32 cellular contexts compared by ENCODE assay signal in the genomic region with DNA sequence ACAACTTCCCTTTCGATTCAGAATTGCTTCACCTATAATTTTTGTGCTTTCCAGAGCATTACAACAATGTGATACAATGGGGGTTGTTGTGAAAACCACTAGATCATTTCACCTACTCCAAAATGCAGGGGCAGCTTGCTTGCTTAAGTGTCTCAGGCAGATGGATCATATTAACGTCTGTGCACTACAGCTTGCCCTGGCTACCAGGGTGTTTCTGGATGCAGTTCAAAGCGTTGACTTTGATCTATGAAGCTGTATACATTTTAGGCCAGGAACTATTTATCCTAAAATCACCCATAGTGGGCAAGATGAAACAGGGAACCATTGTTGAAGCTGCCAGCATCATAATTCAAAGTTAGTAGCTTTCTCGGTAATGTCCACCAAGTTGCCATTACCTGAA.
DNase-seq lines count a peak whose midpoint lies in the region; ATAC-seq and TF ChIP-seq lines count a peak whose summit lies in the region.
"Had no signal": no experiment of that assay in that cellular context is flagged by ENCODE, and none has a peak within 500 bp of the region (broad histone marks: within the 10 kb centered on the region; RNA-seq: fewer than 3 reads in every experiment).

No MANE protein-coding gene starts in this region.

- H3K79me2 ChIP-seq in fibroblast of lung (ENCODE audit: control insufficient read depth, insufficient read depth, low read length): no peaks in the 10 kb centered on the region

- H3K27ac Mint-ChIP-seq in CD8-positive, alpha-beta T cell: no peak overlapping the region
- H3K27ac Mint-ChIP-seq: B cell; CD4-positive, alpha-beta memory T cell; GM23338; naive B cell; stimulated activated naive CD8-positive, alpha-beta T cell treated with anti-CD3 and anti-CD28 coated beads, Interleukin-15, amount 100 ng/mL, for 72 hours had no signal

- no peak overlapping the region for H3K9ac ChIP-seq in fibroblast of lung (ENCODE audit: insufficient read depth, low read length)

- no peaks in the 10 kb centered on the region for H3K4me1 ChIP-seq in fibroblast of lung (ENCODE audit: control insufficient read depth, extremely low read depth, insufficient read depth, low read length)
- H3K4me1 ChIP-seq in CD8-positive, alpha-beta T cell (ENCODE audit: insufficient read depth, low read length): no peaks in the 10 kb centered on the region
- H3K4me1 ChIP-seq: prostate gland, right lobe of liver, spleen, uterus had no signal

- no peak overlapping the region for H2AFZ ChIP-seq in fibroblast of lung (ENCODE audit: low read length)
- H2AFZ ChIP-seq: GM23338 had no signal

- H3K27ac ChIP-seq in fibroblast of lung (ENCODE audit: insufficient read depth, low read length): no peak overlapping the region
- H3K27ac ChIP-seq in CD8-positive, alpha-beta T cell (ENCODE audit: low read depth, low read length): no peak overlapping the region
- H3K27ac ChIP-seq: prostate gland, right lobe of liver, spleen, uterus had no signal

- H3K4me1 Mint-ChIP-seq in CD8-positive, alpha-beta T cell (ENCODE audit: low read depth): no peaks in the 10 kb centered on the region
- H3K4me1 Mint-ChIP-seq: B cell; CD4-positive, alpha-beta memory T cell; naive B cell; stimulated activated naive CD8-positive, alpha-beta T cell treated with anti-CD3 and anti-CD28 coated beads, Interleukin-15, amount 100 ng/mL, for 72 hours had no signal

- H3K4me2 ChIP-seq in fibroblast of lung (ENCODE audit: extremely low read depth, insufficient read depth, low read length): no peak overlapping the region
- H3K4me2 ChIP-seq: GM23338 had no signal

- no peaks in the 10 kb centered on the region for H3K9me3 ChIP-seq in fibroblast of lung (ENCODE audit: control insufficient read depth, insufficient read depth, low read depth, low read length)
- H3K9me3 ChIP-seq in CD8-positive, alpha-beta T cell (ENCODE audit: low read length): no peaks in the 10 kb centered on the region
- H3K9me3 ChIP-seq: prostate gland, right lobe of liver, spleen, uterus had no signal

- H3K27me3 ChIP-seq in fibroblast of lung (ENCODE audit: control insufficient read depth, insufficient read depth, low read length): peaks cover 2% of the 10 kb centered on the region
- H3K27me3 ChIP-seq in CD8-positive, alpha-beta T cell (ENCODE audit: insufficient read depth, low read length): no peaks in the 10 kb centered on the region
- H3K27me3 ChIP-seq: right lobe of liver, spleen, uterus had no signal

- H3K36me3 ChIP-seq in fibroblast of lung (ENCODE audit: control insufficient read depth, insufficient read depth, low read length): no peaks in the 10 kb centered on the region
- H3K36me3 ChIP-seq in CD8-positive, alpha-beta T cell (ENCODE audit: insufficient read depth, low read length): no peaks in the 10 kb centered on the region
- H3K36me3 ChIP-seq: prostate gland, right lobe of liver, spleen, uterus had no signal

- DNase-seq in H4 (ENCODE audit: low spot score) (peak; percentile 23), NOMO-1 treated with DMSO at 0.1 percent for 48 hours (lab: John Stamatoyannopoulos, UW; ENCODE audit: unreplicated experiment) (peak; percentile 56), fibroblast of lung (ENCODE audit: low read depth in 2 of 2) (peak; percentile 23 to 39), ecto neural progenitor cell (ENCODE audit: low spot score) (no peak), cerebellar nuclear complex (lab: John Stamatoyannopoulos, UW) (no peak)
- DNase-seq in CD8-positive, alpha-beta T cell: no peak
- DNase-seq: ACHN; activated CD4-positive, alpha-beta T cell treated with anti-CD3 and anti-CD28 coated beads, Interleukin-2, amount 50 U/mL, for 1 hour; activated CD4-positive, CD25-positive, alpha-beta regulatory T cell; activated T-cell treated with anti-CD3 and anti-CD28 coated beads, Interleukin-2, amount 50 U/mL, for 48 hours; caudate nucleus; CD4-positive, alpha-beta memory T cell; erythroblast; head of caudate nucleus; kidney; midbrain; naive B cell; NCI-H1436; NCI-H446 treated with DMSO at 0.1 percent for 48 hours; nucleus accumbens; right lobe of liver; RPMI8226; spleen; stimulated activated CD4-positive, alpha-beta T cell treated with anti-CD3 and anti-CD28 coated beads, Interleukin-2, amount 100 ng/mL, for 24 hours; stimulated activated naive CD8-positive, alpha-beta T cell treated with anti-CD3 and anti-CD28 coated beads, Interleukin-15, amount 100 ng/mL, for 72 hours; T-helper 1 cell; uterus had no signal

- ATAC-seq in CD8-positive, alpha-beta T cell: no peak
- ATAC-seq: GM23338; K562; right lobe of liver; stimulated activated naive CD8-positive, alpha-beta T cell treated with anti-CD3 and anti-CD28 coated beads, Interleukin-15, amount 100 ng/mL, for 72 hours had no signal

- no peak overlapping the region for H3K4me3 Mint-ChIP-seq in CD8-positive, alpha-beta T cell
- H3K4me3 Mint-ChIP-seq: B cell; CD4-positive, alpha-beta memory T cell; GM23338; naive B cell; stimulated activated naive CD8-positive, alpha-beta T cell treated with anti-CD3 and anti-CD28 coated beads, Interleukin-15, amount 100 ng/mL, for 72 hours had no signal

- POLR2A ChIA-PET in CD8-positive, alpha-beta T cell (lab: Charles Lee): no interaction called here

- H3K27me3 Mint-ChIP-seq in CD8-positive, alpha-beta T cell (ENCODE audit: low read depth): no peaks in the 10 kb centered on the region
- H3K27me3 Mint-ChIP-seq: B cell; CD4-positive, alpha-beta memory T cell; naive B cell had no signal

- peak; percentile 96 for TF ChIP-seq EP300 in Ishikawa (IDR thresholded peaks at IDR 0.05; ENCODE audit: borderline replicate concordance)

- H3K4me3 ChIP-seq in fibroblast of lung (replicated peaks in 1 of 4; ENCODE audit: control extremely low read depth in 1 of 4, insufficient read depth in 1 of 4, low read depth in 3 of 4, low read length in 4 of 4): no peak overlapping the region
- H3K4me3 ChIP-seq in CD8-positive, alpha-beta T cell (ENCODE audit: low read depth, low read length): no peak overlapping the region
- H3K4me3 ChIP-seq: GM23338, K562, prostate gland, right lobe of liver, spleen, uterus had no signal

- CTCF ChIA-PET in CD8-positive, alpha-beta T cell (lab: Charles Lee): no interaction called here

- TF ChIP-seq RAD21 in Ishikawa (IDR thresholded peaks at IDR 0.05; ENCODE audit: low read depth): peak; percentile 14; the same call in 1 of the 2 replicates

- H3K36me3 Mint-ChIP-seq in CD8-positive, alpha-beta T cell: no peaks in the 10 kb centered on the region
- H3K36me3 Mint-ChIP-seq: CD4-positive, alpha-beta memory T cell; naive B cell had no signal

- H4K20me1 ChIP-seq in fibroblast of lung (ENCODE audit: control insufficient read depth, extremely low read depth, insufficient read depth, low read length): no peaks in the 10 kb centered on the region

- H3K9me3 Mint-ChIP-seq in CD8-positive, alpha-beta T cell: no peaks in the 10 kb centered on the region
- H3K9me3 Mint-ChIP-seq: CD4-positive, alpha-beta memory T cell; GM23338; stimulated activated naive CD8-positive, alpha-beta T cell treated with anti-CD3 and anti-CD28 coated beads, Interleukin-15, amount 100 ng/mL, for 72 hours had no signal

- intact Hi-C loops in CD8-positive, alpha-beta T cell (cut with DNase I, micrococcal nuclease): no loop called here

- no peak for TF ChIP-seq CTCF in fibroblast of lung (conservative IDR thresholded peaks at IDR 0.05 in 1 of 2, IDR thresholded peaks at IDR 0.05 in 1 of 2; ENCODE audit: low read depth in 1 of 2, low read length in 2 of 2)
- TF ChIP-seq CTCF in CD8-positive, alpha-beta T cell (IDR thresholded peaks at IDR 0.05): no peak

TF ChIP-seq in Ishikawa, 13 proteins besides CTCF, POLR2A, EP300 and RAD21 (continues in another document):
- TF ChIP-seq YY1 (IDR thresholded peaks at IDR 0.05; ENCODE audit: low read depth): 0 out of 2 replicates have a peak, but pooled peaks have one; percentile 30
- TF ChIP-seq, protein P1, sequence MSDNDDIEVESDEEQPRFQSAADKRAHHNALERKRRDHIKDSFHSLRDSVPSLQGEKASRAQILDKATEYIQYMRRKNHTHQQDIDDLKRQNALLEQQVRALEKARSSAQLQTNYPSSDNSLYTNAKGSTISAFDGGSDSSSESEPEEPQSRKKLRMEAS (IDR thresholded peaks at IDR 0.05): no peak
- TF ChIP-seq, protein P2, sequence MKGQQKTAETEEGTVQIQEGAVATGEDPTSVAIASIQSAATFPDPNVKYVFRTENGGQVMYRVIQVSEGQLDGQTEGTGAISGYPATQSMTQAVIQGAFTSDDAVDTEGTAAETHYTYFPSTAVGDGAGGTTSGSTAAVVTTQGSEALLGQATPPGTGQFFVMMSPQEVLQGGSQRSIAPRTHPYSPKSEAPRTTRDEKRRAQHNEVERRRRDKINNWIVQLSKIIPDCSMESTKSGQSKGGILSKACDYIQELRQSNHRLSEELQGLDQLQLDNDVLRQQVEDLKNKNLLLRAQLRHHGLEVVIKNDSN (IDR thresholded peaks at IDR 0.05): no peak
- TF ChIP-seq TCF12 (IDR thresholded peaks at IDR 0.05; ENCODE audit: low read depth): peak; percentile 95
- TF ChIP-seq ZBTB7A (IDR thresholded peaks at IDR 0.05; ENCODE audit: low read depth): no peak
- TF ChIP-seq FOXM1 (IDR thresholded peaks at IDR 0.05; ENCODE audit: borderline replicate concordance, low read depth): peak; percentile 93
- TF ChIP-seq, protein P3, sequence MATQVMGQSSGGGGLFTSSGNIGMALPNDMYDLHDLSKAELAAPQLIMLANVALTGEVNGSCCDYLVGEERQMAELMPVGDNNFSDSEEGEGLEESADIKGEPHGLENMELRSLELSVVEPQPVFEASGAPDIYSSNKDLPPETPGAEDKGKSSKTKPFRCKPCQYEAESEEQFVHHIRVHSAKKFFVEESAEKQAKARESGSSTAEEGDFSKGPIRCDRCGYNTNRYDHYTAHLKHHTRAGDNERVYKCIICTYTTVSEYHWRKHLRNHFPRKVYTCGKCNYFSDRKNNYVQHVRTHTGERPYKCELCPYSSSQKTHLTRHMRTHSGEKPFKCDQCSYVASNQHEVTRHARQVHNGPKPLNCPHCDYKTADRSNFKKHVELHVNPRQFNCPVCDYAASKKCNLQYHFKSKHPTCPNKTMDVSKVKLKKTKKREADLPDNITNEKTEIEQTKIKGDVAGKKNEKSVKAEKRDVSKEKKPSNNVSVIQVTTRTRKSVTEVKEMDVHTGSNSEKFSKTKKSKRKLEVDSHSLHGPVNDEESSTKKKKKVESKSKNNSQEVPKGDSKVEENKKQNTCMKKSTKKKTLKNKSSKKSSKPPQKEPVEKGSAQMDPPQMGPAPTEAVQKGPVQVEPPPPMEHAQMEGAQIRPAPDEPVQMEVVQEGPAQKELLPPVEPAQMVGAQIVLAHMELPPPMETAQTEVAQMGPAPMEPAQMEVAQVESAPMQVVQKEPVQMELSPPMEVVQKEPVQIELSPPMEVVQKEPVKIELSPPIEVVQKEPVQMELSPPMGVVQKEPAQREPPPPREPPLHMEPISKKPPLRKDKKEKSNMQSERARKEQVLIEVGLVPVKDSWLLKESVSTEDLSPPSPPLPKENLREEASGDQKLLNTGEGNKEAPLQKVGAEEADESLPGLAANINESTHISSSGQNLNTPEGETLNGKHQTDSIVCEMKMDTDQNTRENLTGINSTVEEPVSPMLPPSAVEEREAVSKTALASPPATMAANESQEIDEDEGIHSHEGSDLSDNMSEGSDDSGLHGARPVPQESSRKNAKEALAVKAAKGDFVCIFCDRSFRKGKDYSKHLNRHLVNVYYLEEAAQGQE (IDR thresholded peaks at IDR 0.05; ENCODE audit: low read depth): no peak
- no peak for TF ChIP-seq CREB1 (IDR thresholded peaks at IDR 0.05; ENCODE audit: low read depth)
- TF ChIP-seq NFIC (IDR thresholded peaks at IDR 0.05): peak; percentile 92

Comparison
In these comparisons a context has a peak if more than half of its experiments do, and no peak if none do; other contexts are left out.
1. DNase-seq: peak in H4 (single experiment), NOMO-1 treated with DMSO at 0.1 percent for 48 hours (single experiment) and fibroblast of lung (2 of 2); none in ecto neural progenitor cell (single experiment), CD8-positive, alpha-beta T cell (0 of 7) and cerebellar nuclear complex (0 of 2).